Comparison of ENCODE assay signal across 11 cellular contexts in the genomic region with DNA sequence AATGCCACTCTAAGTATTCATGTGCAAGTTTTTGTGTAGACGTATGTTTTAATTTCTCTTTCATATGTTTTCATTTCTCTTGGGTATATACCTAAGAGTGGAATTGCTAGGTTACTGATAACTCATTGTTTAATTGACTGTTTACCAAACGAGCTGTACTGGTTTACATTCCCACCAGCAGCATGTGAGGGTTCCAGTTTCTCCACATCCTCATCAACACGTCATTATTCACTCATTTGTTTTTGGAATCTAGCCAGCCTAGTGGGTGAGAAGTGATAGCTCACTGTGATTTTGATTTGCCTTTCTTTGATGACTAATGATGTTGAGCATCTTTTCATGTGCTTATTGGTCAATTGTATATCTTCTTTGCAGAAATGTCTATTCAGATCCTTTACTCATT. TPM values are rescaled to one million over a fixed set of nuclear protein-coding genes. Genes with fewer than 3 reads are reported as not detected.
A peak's percentile ranks its signal among the peaks of the same experiment; 100 is the strongest.
DNase-seq lines count a peak whose midpoint lies in the region; ATAC-seq, FAIRE-seq and TF ChIP-seq lines count a peak whose summit lies in the region.
"Had no signal": no experiment of that assay in that cellular context is flagged by ENCODE, and none has a peak within 500 bp of the region (broad histone marks: within the 10 kb centered on the region; RNA-seq: fewer than 3 reads in every experiment).

No MANE protein-coding gene starts in this region.

- H3K9me1 ChIP-seq in keratinocyte (ENCODE audit: control insufficient read depth, extremely low read depth, insufficient read depth, low read length) = no peaks in the 10 kb centered on the region

- peaks cover 42% of the 10 kb centered on the region for H3K79me2 ChIP-seq in keratinocyte (ENCODE audit: control insufficient read depth, insufficient read depth, low read length)

- H2AFZ ChIP-seq in keratinocyte (ENCODE audit: control insufficient read depth, low read length) = no peak overlapping the region

- FAIRE-seq in keratinocyte (lab: Jason Lieb, UNC) = peak; percentile 79

- H3K4me3 Mint-ChIP-seq in CD14-positive monocyte (no peak overlapping the region), HFFc6 (peak overlapping the region; percentile 51)
- no peak overlapping the region for H3K4me3 Mint-ChIP-seq in activated naive CD8-positive, alpha-beta T cell treated with anti-CD3 and anti-CD28 coated beads for 36 hours

- no peaks in the 10 kb centered on the region for H4K20me1 ChIP-seq in keratinocyte (ENCODE audit: control insufficient read depth, extremely low read depth, insufficient read depth, low read length)

- H3K36me3 Mint-ChIP-seq in CD14-positive monocyte (peaks cover 66 to 84% of the 10 kb centered on the region in 2 donors), HFFc6 (ENCODE audit: low read depth) (peaks cover 46% of the 10 kb centered on the region)
- H3K36me3 Mint-ChIP-seq in activated naive CD8-positive, alpha-beta T cell treated with anti-CD3 and anti-CD28 coated beads for 36 hours = peaks cover 66% of the 10 kb centered on the region

- peaks cover 29% of the 10 kb centered on the region for H3K4me1 ChIP-seq in keratinocyte (ENCODE audit: control insufficient read depth, extremely low read depth, insufficient read depth, low read length)
- peaks cover 8% of the 10 kb centered on the region for H3K4me1 ChIP-seq in colonic mucosa

- H3K4me3 ChIP-seq in keratinocyte (ENCODE audit: control insufficient read depth in 2 of 3, extremely low read depth in 1 of 3, insufficient read depth in 2 of 3, low read depth in 1 of 3, low read length in 3 of 3) (no peak overlapping the region), colonic mucosa (no peak overlapping the region)

- H3K27ac ChIP-seq in keratinocyte (ENCODE audit: control insufficient read depth, insufficient read depth, low read length) (peak overlapping the region; percentile 62), colonic mucosa (no peak overlapping the region)

- H3K27me3 Mint-ChIP-seq in CD14-positive monocyte (ENCODE audit: low read depth in 3 of 3) = peaks cover 0 to 1% (median 0%) of the 10 kb centered on the region in 3 donors
- peaks cover 4% of the 10 kb centered on the region; the same call in 1 of the 2 replicates for H3K27me3 Mint-ChIP-seq in HFFc6 (ENCODE audit: insufficient read depth)
- no peaks in the 10 kb centered on the region for H3K27me3 Mint-ChIP-seq in activated naive CD8-positive, alpha-beta T cell treated with anti-CD3 and anti-CD28 coated beads for 36 hours

- peaks cover 3 to 15% (median 8%) of the 10 kb centered on the region in 7 donors for H3K9me3 Mint-ChIP-seq in CD14-positive monocyte
- peaks cover 22% of the 10 kb centered on the region for H3K9me3 Mint-ChIP-seq in HFFc6
- H3K9me3 Mint-ChIP-seq in activated naive CD8-positive, alpha-beta T cell treated with anti-CD3 and anti-CD28 coated beads for 36 hours = peaks cover 12% of the 10 kb centered on the region

- no peak for TF ChIP-seq CTCF in CD14-positive monocyte (IDR thresholded peaks at IDR 0.05)
- no peak for TF ChIP-seq CTCF in HFFc6 (IDR thresholded peaks at IDR 0.05)
- no peak for TF ChIP-seq CTCF in keratinocyte (optimal IDR thresholded peaks at IDR 0.05 in 1 of 3, IDR thresholded peaks at IDR 0.05 in 1 of 3, conservative IDR thresholded peaks at IDR 0.05 in 1 of 3; ENCODE audit: extremely low read depth in 1 of 3, insufficient read depth in 2 of 3, low read length in 3 of 3)
- TF ChIP-seq CTCF in colonic mucosa (IDR thresholded peaks at IDR 0.05) = no peak

- no peak overlapping the region for H3K9ac ChIP-seq in keratinocyte (ENCODE audit: control insufficient read depth, extremely low read depth, insufficient read depth, low read length)
- no peak overlapping the region for H3K9ac ChIP-seq in colonic mucosa (ENCODE audit: low read depth in 2 of 2, low read length in 2 of 2)

- peak overlapping the region; percentile 18 for H3K4me2 ChIP-seq in keratinocyte (ENCODE audit: control insufficient read depth, extremely low read depth, insufficient read depth, low read depth, low read length)

- DNase-seq in CD14-positive monocyte (ENCODE audit: low spot score) = no peak
- DNase-seq in HFFc6 = peak; percentile 41
- no peak for DNase-seq in activated naive CD8-positive, alpha-beta T cell treated with anti-CD3 and anti-CD28 coated beads for 36 hours
- peak; percentile 89 for DNase-seq in keratinocyte (ENCODE audit: low read depth, low spot score)
- no peak for DNase-seq in iPS-NIHi11 (ENCODE audit: low spot score)
- DNase-seq in SHP77 treated with DMSO at 0.1 percent for 48 hours (lab: John Stamatoyannopoulos, UW) = no peak
- DNase-seq in colonic mucosa = no peak
- DNase-seq: activated effector memory CD4-positive, alpha-beta T cell treated with anti-CD3 and anti-CD28 coated beads, Interleukin-2, amount 50 U/mL, for 16 hours; DMS79 treated with DMSO at 0.1 percent for 48 hours; erythroblast had no signal

- intact Hi-C loops in CD14-positive monocyte (cut with micrococcal nuclease) = loop anchor here in 1 of 2 donors (1.0 kb wide), 1 partner anchor 10 kb away; a partner anchor contains a TSS
- intact Hi-C loops in colonic mucosa (cut with DNase I) = no loop called here

- H3K36me3 ChIP-seq in keratinocyte (ENCODE audit: control insufficient read depth in 2 of 2, extremely low read depth in 1 of 2, insufficient read depth in 2 of 2, low read length in 2 of 2) (peaks cover 8 to 35% of the 10 kb centered on the region in 2 experiments), colonic mucosa (no peaks in the 10 kb centered on the region)

- H3K9me3 ChIP-seq in keratinocyte (ENCODE audit: control insufficient read depth, low read depth, low read length) (peaks cover 4% of the 10 kb centered on the region), colonic mucosa (no peaks in the 10 kb centered on the region)

- no peak for ATAC-seq in HG03108 (IDR thresholded peaks at IDR 0.05; ENCODE audit: unreplicated experiment)

- H3K4me1 Mint-ChIP-seq in CD14-positive monocyte (peaks cover 52% of the 10 kb centered on the region), HFFc6 (ENCODE audit: low read depth) (peaks cover 22% of the 10 kb centered on the region)
- peaks cover 23% of the 10 kb centered on the region for H3K4me1 Mint-ChIP-seq in activated naive CD8-positive, alpha-beta T cell treated with anti-CD3 and anti-CD28 coated beads for 36 hours

- H3K27me3 ChIP-seq in keratinocyte (ENCODE audit: control insufficient read depth, extremely low read depth, insufficient read depth, low read length) (no peaks in the 10 kb centered on the region), colonic mucosa (no peaks in the 10 kb centered on the region)

- dilution Hi-C loops in keratinocyte (cut with MboI; ENCODE audit: extremely low pct_ligation_motif_present, low sequenced_read_pairs) = no loop called here

- H3K27ac Mint-ChIP-seq in CD14-positive monocyte = peak overlapping the region in 6 of 7 donors; percentile 37 to 87 (median 74)
- peak overlapping the region; percentile 74 for H3K27ac Mint-ChIP-seq in HFFc6
- peak overlapping the region; percentile 49 for H3K27ac Mint-ChIP-seq in activated naive CD8-positive, alpha-beta T cell treated with anti-CD3 and anti-CD28 coated beads for 36 hours

RNA-seq across cellular contexts. Expression of a gene that starts 4.0 kb away (rescaled TPM):
- polyA plus RNA-seq in CD14-positive monocyte = 10 to 100 TPM in 1 of 2 donors, 1 to 10 TPM in 1; 9.1 to 10.3 TPM
- 10 to 100 TPM; 24.7 to 34.6 (median 26.4) TPM for total RNA-seq in HFFc6 (2021; fragmentation: NEBNext Ultra II Directional; extraction: Animal tissue kit (Norgen Biotek cat#: 25700))
- 10 to 100 TPM; 52.0 to 55.7 TPM for total RNA-seq in activated naive CD8-positive, alpha-beta T cell treated with anti-CD3 and anti-CD28 coated beads for 36 hours
- 18.1 to 40.1 TPM (median 25.0 TPM) in 3 replicates for polyA plus RNA-seq in keratinocyte
- 26.3 TPM for polyA plus RNA-seq in keratinocyte (2011; ENCODE audit: low read depth)
- polyA plus RNA-seq in keratinocyte (2011; cell fraction: cytosol; rRNA removed) = 11.4 and 22.0 TPM in 2 replicates
- polyA plus RNA-seq in keratinocyte (2011; cell fraction: nucleus; rRNA removed) = 58.2 and 67.9 TPM in 2 replicates
- polyA plus RNA-seq in keratinocyte (2012; ENCODE audit: low replicate concordance) = 16.9 and 35.5 TPM in 2 replicates
- polyA minus RNA-seq in keratinocyte = 18.7 to 32.6 TPM (median 20.1 TPM) in 3 replicates
- 17.8 TPM for polyA minus RNA-seq in keratinocyte (2011; cell fraction: cytosol; rRNA and poly(A)+ RNA removed)
- 29.3 and 30.3 TPM in 2 replicates for polyA minus RNA-seq in keratinocyte (2011; cell fraction: nucleus; rRNA and poly(A)+ RNA removed)
- 10 to 100 TPM; 18.8 to 39.5 TPM for total RNA-seq in colonic mucosa

RNA-seq across cellular contexts. Expression of a gene that starts 10.2 kb away (rescaled TPM):
- polyA plus RNA-seq in CD14-positive monocyte (1 to 10 TPM; 3.6 to 5.8 TPM), keratinocyte (20.5 to 39.2 TPM (median 24.8 TPM) in 3 replicates)
- 10 to 100 TPM; 17.0 to 28.7 (median 22.6) TPM for total RNA-seq in HFFc6 (2021; fragmentation: NEBNext Ultra II Directional; extraction: Animal tissue kit (Norgen Biotek cat#: 25700))
- total RNA-seq in activated naive CD8-positive, alpha-beta T cell treated with anti-CD3 and anti-CD28 coated beads for 36 hours = 1 to 10 TPM; 4.6 to 4.7 TPM
- polyA plus RNA-seq in keratinocyte (2011; ENCODE audit: low read depth) = 11.2 TPM
- polyA plus RNA-seq in keratinocyte (2011; cell fraction: cytosol; rRNA removed) = 12.1 and 25.9 TPM in 2 replicates
- polyA plus RNA-seq in keratinocyte (2011; cell fraction: nucleus; rRNA removed) = 55.6 and 73.3 TPM in 2 replicates
- polyA plus RNA-seq in keratinocyte (2012; ENCODE audit: low replicate concordance) = 42.9 and 52.4 TPM in 2 replicates
- polyA minus RNA-seq in keratinocyte = 22.4 to 37.8 TPM (median 30.0 TPM) in 3 replicates
- polyA minus RNA-seq in keratinocyte (2011; cell fraction: cytosol; rRNA and poly(A)+ RNA removed) = 49.9 TPM
- 29.0 and 32.8 TPM in 2 replicates for polyA minus RNA-seq in keratinocyte (2011; cell fraction: nucleus; rRNA and poly(A)+ RNA removed)
- 10 to 100 TPM; 69.7 to 81.7 TPM for total RNA-seq in colonic mucosa

RNA-seq across cellular contexts. Expression of a gene that starts 26.8 kb away (rescaled TPM):
- polyA plus RNA-seq in CD14-positive monocyte (10 to 100 TPM; 34.9 to 43.0 TPM), keratinocyte (21.1 to 29.2 TPM (median 23.3 TPM) in 3 replicates)
- 10 to 100 TPM; 26.2 to 35.5 (median 32.1) TPM for total RNA-seq in HFFc6 (2021; fragmentation: NEBNext Ultra II Directional; extraction: Animal tissue kit (Norgen Biotek cat#: 25700))
- total RNA-seq in activated naive CD8-positive, alpha-beta T cell treated with anti-CD3 and anti-CD28 coated beads for 36 hours = 100 to 1,000 TPM; 211 to 219 TPM
- 72.4 TPM for polyA plus RNA-seq in keratinocyte (2011; ENCODE audit: low read depth)
- polyA plus RNA-seq in keratinocyte (2011; cell fraction: cytosol; rRNA removed) = 15.4 and 26.0 TPM in 2 replicates
- 38.5 and 51.4 TPM in 2 replicates for polyA plus RNA-seq in keratinocyte (2011; cell fraction: nucleus; rRNA removed)
- 26.4 and 42.3 TPM in 2 replicates for polyA plus RNA-seq in keratinocyte (2012; ENCODE audit: low replicate concordance)
- polyA minus RNA-seq in keratinocyte = 28.1 to 136 TPM (median 33.8 TPM) in 3 replicates
- polyA minus RNA-seq in keratinocyte (2011; cell fraction: cytosol; rRNA and poly(A)+ RNA removed) = 62.0 TPM
- polyA minus RNA-seq in keratinocyte (2011; cell fraction: nucleus; rRNA and poly(A)+ RNA removed) = 26.1 and 27.0 TPM in 2 replicates
- total RNA-seq in colonic mucosa = 100 to 1,000 TPM; 108 to 137 TPM

Comparison
In these comparisons a context has a peak if more than half of its experiments do, and no peak if none do; other contexts are left out.
1. DNase-seq: peak in HFFc6 (single experiment) and keratinocyte (single experiment); none in CD14-positive monocyte (single experiment), activated naive CD8-positive, alpha-beta T cell treated with anti-CD3 and anti-CD28 coated beads for 36 hours (single experiment), iPS-NIHi11 (single experiment), SHP77 treated with DMSO at 0.1 percent for 48 hours (single experiment) and colonic mucosa (single experiment).
2. Peak in every context shown above with its lines, with median percentiles within 50 percentile points of each other: H3K27ac Mint-ChIP-seq.